16 cellular contexts compared by ENCODE assay signal in the genomic region with DNA sequence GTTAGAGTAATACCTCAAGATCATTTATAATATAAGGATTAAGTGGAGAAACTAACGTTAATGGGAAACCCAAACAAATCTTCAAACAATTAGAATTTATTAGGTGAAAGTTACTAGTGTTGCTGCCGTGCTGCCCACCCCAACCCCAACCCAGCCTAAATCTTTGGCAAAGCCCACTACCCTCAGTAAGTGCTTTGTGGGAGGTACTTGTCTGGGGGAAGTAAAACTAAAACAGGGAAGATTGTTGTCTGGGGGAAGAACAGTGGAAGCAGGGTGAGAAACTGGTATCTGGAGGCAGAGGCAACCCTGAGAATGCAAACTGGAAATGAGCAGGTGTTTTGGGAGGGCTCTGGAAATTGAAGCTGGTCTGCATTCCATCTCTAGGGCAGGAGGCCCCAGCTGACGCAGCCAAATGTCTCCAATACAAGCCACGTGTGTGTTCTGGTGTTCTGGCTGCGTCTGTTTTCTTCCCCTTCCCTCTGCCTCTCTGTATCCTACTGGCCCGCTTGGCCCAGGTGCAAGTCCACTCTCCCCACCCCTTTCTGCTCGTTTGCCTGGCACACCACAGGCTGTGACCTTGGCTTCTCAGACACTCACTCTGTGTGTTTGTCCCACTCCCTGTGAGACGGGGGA. TPM values are rescaled to one million over a fixed set of nuclear protein-coding genes. Genes with fewer than 3 reads are reported as not detected.
DNase-seq lines count a peak whose midpoint lies in the region; ATAC-seq and TF ChIP-seq lines count a peak whose summit lies in the region.
"Had no signal": no experiment of that assay in that cellular context is flagged by ENCODE, and none has a peak within 500 bp of the region (broad histone marks: within the 10 kb centered on the region; RNA-seq: fewer than 3 reads in every experiment).

No MANE protein-coding gene starts in this region.

- ATAC-seq in mucosa of descending colon, result no peak
- no peak for ATAC-seq in GM18498 (IDR thresholded peaks at IDR 0.05; ENCODE audit: unreplicated experiment)
- ATAC-seq in HG02759 (IDR thresholded peaks at IDR 0.05; ENCODE audit: unreplicated experiment), result no peak
- ATAC-seq: CD8-positive, alpha-beta T cell; HCT116 had no signal

- H3K27me3 ChIP-seq in SJCRH30 (peaks cover 7% of the 10 kb centered on the region), right atrium auricular region (no peaks in the 10 kb centered on the region), spleen (replicated peaks in 1 of 7) (peaks cover 0 to 6% (median 0%) of the 10 kb centered on the region in 7 donors)

- H3K9me3 ChIP-seq in SJCRH30 (replicated peaks), result no peaks in the 10 kb centered on the region
- no peaks in the 10 kb centered on the region for H3K9me3 ChIP-seq in right atrium auricular region
- H3K9me3 ChIP-seq in spleen, result no peaks in the 10 kb centered on the region
- H3K9me3 ChIP-seq in mucosa of descending colon, result no peaks in the 10 kb centered on the region
- H3K9me3 ChIP-seq: esophagus squamous epithelium had no signal

- 66 to 79% (median 70%) methylated on average over 8 of the region's 8 CpGs for WGBS in spleen, 5 donors

- no peak overlapping the region for H3K4me3 ChIP-seq in SJCRH30
- H3K4me3 ChIP-seq in right atrium auricular region, result no peak overlapping the region
- H3K4me3 ChIP-seq in spleen, result no peak overlapping the region
- H3K4me3 ChIP-seq in mucosa of descending colon, result no peak overlapping the region
- H3K4me3 ChIP-seq: esophagus squamous epithelium had no signal

- intact Hi-C loops in spleen (cut with DNase I; ENCODE audit: low total_unique reads) (no loop called here), mucosa of descending colon (cut with DNase I, micrococcal nuclease) (loop anchor here in 1 of 2 donors (10.0 kb wide), 1 partner anchor 235 kb away; no protein-coding TSS in a partner anchor)

- DNase-seq in NCI-H1694 (lab: John Stamatoyannopoulos, UW) (peak; percentile 19), NCI-H1694 treated with DMSO at 0.1 percent for 48 hours (lab: John Stamatoyannopoulos, UW) (no peak), SJCRH30 (peak; percentile 45 to 64), right atrium auricular region (ENCODE audit: low spot score) (peak; percentile 57), spleen (peak; percentile 47), mucosa of descending colon (no peak)
- DNase-seq: activated naive CD4-positive, alpha-beta T cell treated with anti-CD3 and anti-CD28 coated beads, Interleukin-2, amount 50 U/mL, for 16 hours; CD8-positive, alpha-beta T cell; esophagus squamous epithelium; GDM1; NCI-H2227 treated with DMSO at 0.1 percent for 48 hours; T-helper 1 cell had no signal

- TF ChIP-seq CTCF in right atrium auricular region (IDR thresholded peaks at IDR 0.05), result no peak
- no peak for TF ChIP-seq CTCF in spleen (IDR thresholded peaks at IDR 0.05 in 8 of 11, conservative IDR thresholded peaks at IDR 0.05 in 3 of 11)
- TF ChIP-seq CTCF in mucosa of descending colon (IDR thresholded peaks at IDR 0.05), result no peak

- no peaks in the 10 kb centered on the region for H3K36me3 ChIP-seq in SJCRH30
- H3K36me3 ChIP-seq in right atrium auricular region, result no peaks in the 10 kb centered on the region
- no peaks in the 10 kb centered on the region for H3K36me3 ChIP-seq in spleen
- H3K36me3 ChIP-seq in mucosa of descending colon (ENCODE audit: low read depth), result no peaks in the 10 kb centered on the region
- H3K36me3 ChIP-seq: esophagus squamous epithelium had no signal

- no peak overlapping the region for H3K27ac ChIP-seq in SJCRH30
- peak overlapping the region; percentile 16 to 20 for H3K27ac ChIP-seq in right atrium auricular region
- no peak overlapping the region for H3K27ac ChIP-seq in spleen
- H3K27ac ChIP-seq: 22Rv1 had no signal

- no peak for TF ChIP-seq POLR2A in spleen (IDR thresholded peaks at IDR 0.05)

- peaks cover 6% of the 10 kb centered on the region; the same call in 1 of the 2 replicates for H3K4me1 ChIP-seq in SJCRH30
- peaks cover 0 to 13% of the 10 kb centered on the region in 2 donors for H3K4me1 ChIP-seq in right atrium auricular region
- peaks cover 0 to 15% (median 11%) of the 10 kb centered on the region in 6 donors for H3K4me1 ChIP-seq in spleen
- H3K4me1 ChIP-seq in mucosa of descending colon (ENCODE audit: low read depth), result no peaks in the 10 kb centered on the region

RNA-seq across cellular contexts. Expression of gene FEM1B, which starts 32.7 kb away (rescaled TPM):
- 63.3 and 67.0 TPM in 2 replicates for total RNA-seq in SJCRH30 (2014; rRNA removed; shearing (Covaris generic))
- 10 to 100 TPM; 33.1 to 55.3 TPM for total RNA-seq in right atrium auricular region
- total RNA-seq in spleen, result 10 to 100 TPM; 43.5 to 63.5 (median 45.6) TPM
- polyA plus RNA-seq in spleen, result 10 to 100 TPM in 1 of 3 donors, 1 to 10 TPM in 2; 6.2 to 10.4 (median 7.5) TPM
- total RNA-seq in mucosa of descending colon, result 10 to 100 TPM; 50.4 to 65.3 (median 65.3) TPM

Comparison
In these comparisons a context has a peak if more than half of its experiments do, and no peak if none do; other contexts are left out.
1. DNase-seq: peak in NCI-H1694 (single experiment), SJCRH30 (2 of 2), right atrium auricular region (single experiment) and spleen (single experiment); none in NCI-H1694 treated with DMSO at 0.1 percent for 48 hours (single experiment) and mucosa of descending colon (0 of 3).
2. H3K27ac ChIP-seq: peak in right atrium auricular region (2 of 2); none in SJCRH30 (single experiment) and spleen (0 of 8).